In genomic region chr20:45791668-45792512, GRCh38 we compare ENCODE assay signal across 8 cellular contexts. TPM values are rescaled to one million over a fixed set of nuclear protein-coding genes. Genes with fewer than 3 reads are reported as not detected.
A peak's percentile ranks its signal among the peaks of the same experiment; 100 is the strongest.
DNase-seq lines count a peak whose midpoint lies in the region; ATAC-seq and TF ChIP-seq lines count a peak whose summit lies in the region.

Gene DNTTIP1, plus strand, starts transcription at chr20:45791954. Its CDS starts 51 bp downstream, at chr20:45792005.
Gene WFDC3, minus strand, starts transcription at chr20:45791883. Its CDS starts 1,908 bp downstream, at chr20:45789975.

- peak within 1 kb of the TSS; percentile 95 for H2AFZ ChIP-seq in GM23338

- H3K4me2 ChIP-seq in GM23338: peak within 1 kb of the TSS; percentile 78

- peaks cover 32% of the 10 kb centered on the region for H3K36me3 Mint-ChIP-seq in GM23338 (ENCODE audit: low read depth)
- peaks cover 5% of the 10 kb centered on the region for H3K36me3 Mint-ChIP-seq in neural crest cell (ENCODE audit: low read depth)

- peak within 1 kb of the TSS; percentile 83 for H3K27ac Mint-ChIP-seq in GM23338
- peak within 1 kb of the TSS; percentile 98 for H3K27ac Mint-ChIP-seq in neural crest cell (ENCODE audit: unreplicated experiment)
- H3K27ac Mint-ChIP-seq in stimulated activated naive CD8-positive, alpha-beta T cell treated with anti-CD3 and anti-CD28 coated beads, Interleukin-15, amount 100 ng/mL, for 72 hours: peak within 1 kb of the TSS; percentile 94 to 97

- no peaks in the 10 kb centered on the region for H3F3A ChIP-seq in GM23338 (replicated peaks; ENCODE audit: low read depth)

- H3K79me2 ChIP-seq in GM23338 (replicated peaks; ENCODE audit: insufficient read depth): 0 out of 2 replicates have a peak, but pooled peaks cover 12% of the 10 kb centered on the region

- H3K27me3 ChIP-seq in GM23338 (ENCODE audit: insufficient read depth) (no peaks in the 10 kb centered on the region), foreskin keratinocyte (no peaks in the 10 kb centered on the region)

- H3K4me1 Mint-ChIP-seq in GM23338 (peaks cover 7% of the 10 kb centered on the region), neural crest cell (peaks cover 15% of the 10 kb centered on the region)
- H3K4me1 Mint-ChIP-seq in stimulated activated naive CD8-positive, alpha-beta T cell treated with anti-CD3 and anti-CD28 coated beads, Interleukin-15, amount 100 ng/mL, for 72 hours: peaks cover 19% of the 10 kb centered on the region

- H3K9me2 ChIP-seq in GM23338 (ENCODE audit: insufficient read depth): no peaks in the 10 kb centered on the region

- H4K20me1 ChIP-seq in GM23338 (replicated peaks; ENCODE audit: insufficient read depth): no peaks in the 10 kb centered on the region; the same call in 1 of the 2 replicates

- H3K36me3 ChIP-seq in GM23338 (ENCODE audit: insufficient read depth): peaks cover 18% of the 10 kb centered on the region

- H3K9me3 Mint-ChIP-seq in GM23338: no peaks in the 10 kb centered on the region
- no peaks in the 10 kb centered on the region for H3K9me3 Mint-ChIP-seq in neural crest cell
- H3K9me3 Mint-ChIP-seq in stimulated activated naive CD8-positive, alpha-beta T cell treated with anti-CD3 and anti-CD28 coated beads, Interleukin-15, amount 100 ng/mL, for 72 hours: no peaks in the 10 kb centered on the region

- H3K4me3 Mint-ChIP-seq in GM23338: peak within 1 kb of the TSS; percentile 87
- H3K4me3 Mint-ChIP-seq in neural crest cell: peak within 1 kb of the TSS; percentile 86
- H3K4me3 Mint-ChIP-seq in stimulated activated naive CD8-positive, alpha-beta T cell treated with anti-CD3 and anti-CD28 coated beads, Interleukin-15, amount 100 ng/mL, for 72 hours: peak within 1 kb of the TSS; percentile 88 to 91

- no peak for TF ChIP-seq CTCF in GM23338 (conservative IDR thresholded peaks at IDR 0.05; ENCODE audit: low read depth in 2 of 2)
- no peak for TF ChIP-seq CTCF in foreskin keratinocyte (conservative IDR thresholded peaks at IDR 0.05)
- no peak for TF ChIP-seq CTCF in neural crest cell (conservative IDR thresholded peaks at IDR 0.05)

- DNase-seq in Daoy (ENCODE audit: low read depth) (peak; percentile 94), GM23338 (ENCODE audit: low spot score) (peak; percentile 97), M059J (ENCODE audit: low read depth) (peak; percentile 94), SHP77 (lab: John Stamatoyannopoulos, UW) (peak; percentile 80 to 90), activated gamma-delta T cell treated with Interleukin-2 at 50 U/mL for 16 hours (peak; percentile 83), foreskin keratinocyte (peak in 1 of 2 donors; percentile 74), neural crest cell (ENCODE audit: low read depth, low spot score) (peak; percentile 83)
- peak; percentile 80 to 88 for DNase-seq in stimulated activated naive CD8-positive, alpha-beta T cell treated with anti-CD3 and anti-CD28 coated beads, Interleukin-15, amount 100 ng/mL, for 72 hours

- H3K4me3 ChIP-seq in GM23338: peak within 1 kb of the TSS; percentile 94

- ATAC-seq in GM23338: peak; percentile 97
- peak; percentile 90 for ATAC-seq in foreskin keratinocyte
- peak; percentile 97 for ATAC-seq in stimulated activated naive CD8-positive, alpha-beta T cell treated with anti-CD3 and anti-CD28 coated beads, Interleukin-15, amount 100 ng/mL, for 72 hours

- H3K27ac ChIP-seq in GM23338 (ENCODE audit: low read depth) (no peak within 1 kb of the TSS), foreskin keratinocyte (peak within 1 kb of the TSS; percentile 34)

- peaks cover 12% of the 10 kb centered on the region for H3K27me3 Mint-ChIP-seq in GM23338 (ENCODE audit: insufficient read depth, low read depth, poor library complexity)
- H3K27me3 Mint-ChIP-seq in neural crest cell (ENCODE audit: low read depth): peaks cover 8% of the 10 kb centered on the region
- H3K27me3 Mint-ChIP-seq in stimulated activated naive CD8-positive, alpha-beta T cell treated with anti-CD3 and anti-CD28 coated beads, Interleukin-15, amount 100 ng/mL, for 72 hours: no peaks in the 10 kb centered on the region

- H3K4me1 ChIP-seq in GM23338 (ENCODE audit: insufficient read depth) (peaks cover 4% of the 10 kb centered on the region; the same call in 1 of the 2 replicates), foreskin keratinocyte (no peaks in the 10 kb centered on the region)

TF ChIP-seq in GM23338, 12 proteins besides CTCF, POLR2A, EP300 and RAD21 (continues in another document):
- TF ChIP-seq POLR2AphosphoS5 (IDR thresholded peaks at IDR 0.05; ENCODE audit: low read depth) (peak; percentile 86), CREB1 (CRISPR knock-in tag; IDR thresholded peaks at IDR 0.05; ENCODE audit: low read depth) (peak; percentile 99), EZH2phosphoT487 (IDR thresholded peaks at IDR 0.05; ENCODE audit: unreplicated experiment) (no peak), ZNF462 (CRISPR knock-in tag; IDR thresholded peaks at IDR 0.05) (no peak)

RNA-seq across cellular contexts. Expression of gene DNTTIP1, which starts in this region (rescaled TPM):
- 26.6 and 35.5 TPM in 2 replicates for total RNA-seq in Daoy (2014; rRNA removed; shearing (Covaris generic))
- 21.4 and 31.6 TPM in 2 replicates for total RNA-seq in GM23338 (2014; rRNA removed; shearing (Covaris generic))
- 50.3 TPM in 2 replicates for polyA plus RNA-seq in GM23338 (2016; fragmentation: Nextera tagmentation; extraction: Ambion mirVana)
- 50.2 and 57.6 TPM in 2 replicates for total RNA-seq in M059J (2014; rRNA removed; shearing (Covaris generic))
- total RNA-seq in foreskin keratinocyte: 31.0 and 36.3 TPM in 2 replicates
- polyA plus RNA-seq in foreskin keratinocyte: 52.3 and 52.4 TPM in 2 replicates
- total RNA-seq in neural crest cell: 41.9 and 44.0 TPM in 2 replicates

RNA-seq across cellular contexts. Expression of gene WFDC3, which starts in this region (rescaled TPM):
- total RNA-seq in Daoy (2014; rRNA removed; shearing (Covaris generic)): 2.3 TPM in 1 of 2 replicates, not detected in the other
- total RNA-seq in GM23338 (2014; rRNA removed; shearing (Covaris generic)): 0.73 TPM in 1 of 2 replicates, not detected in the other
- polyA plus RNA-seq in GM23338 (2016; fragmentation: Nextera tagmentation; extraction: Ambion mirVana): 0.36 TPM in 1 of 2 replicates, not detected in the other
- total RNA-seq in M059J (2014; rRNA removed; shearing (Covaris generic)): 0.42 TPM in 1 of 2 replicates, not detected in the other
- 0.67 and 1.4 TPM in 2 replicates for total RNA-seq in foreskin keratinocyte
- 1.0 and 2.3 TPM in 2 replicates for polyA plus RNA-seq in foreskin keratinocyte
- total RNA-seq in neural crest cell: not detected in 2 replicates
